In the genomic region with DNA sequence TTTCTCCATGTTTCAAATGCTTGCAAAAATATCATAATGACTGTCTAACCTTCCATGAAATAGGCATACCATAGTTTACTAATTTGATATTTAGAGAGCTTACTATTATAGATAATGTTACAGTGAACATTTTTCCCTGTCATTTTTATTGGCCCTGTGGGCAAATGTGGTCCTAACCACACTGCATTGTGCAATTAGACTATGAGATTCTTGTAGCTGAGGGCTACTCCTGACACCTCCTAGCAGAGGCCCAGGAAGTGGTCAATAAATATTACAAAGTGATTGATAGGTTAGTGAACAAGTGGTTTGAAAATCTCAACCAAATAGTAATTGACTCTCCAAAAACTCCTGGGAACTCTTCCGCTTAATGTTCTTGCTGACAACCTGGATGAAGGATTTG, we compare ENCODE assay signal across 19 cellular contexts.
"Had no signal": no experiment of that assay in that cellular context is flagged by ENCODE, and none has a peak within 500 bp of the region (broad histone marks: within the 10 kb centered on the region; RNA-seq: fewer than 3 reads in every experiment).

No MANE protein-coding gene starts in this region.

- DNase-seq: activated B cell treated with CpG ODN at 0.5 μM for 24 hours; activated CD4-positive, alpha-beta T cell treated with anti-CD3 and anti-CD28 coated beads for 36 hours; activated CD4-positive, alpha-beta T cell treated with anti-CD3 and anti-CD28 coated beads, Interleukin-2, amount 50 U/mL, for 4 hours; activated CD8-positive, alpha-beta memory T cell treated with anti-CD3 and anti-CD28 coated beads for 24 hours; activated CD8-positive, alpha-beta memory T cell treated with anti-CD3 and anti-CD28 coated beads, Interleukin-2, amount 50 U/mL, for 4 hours; activated naive CD8-positive, alpha-beta T cell treated with anti-CD3 and anti-CD28 coated beads for 36 hours; activated T-cell treated with anti-CD3 and anti-CD28 coated beads, Interleukin-2, amount 50 U/mL, for 24 hours; amniotic stem cell; colonic mucosa; dorsolateral prefrontal cortex; effector memory CD8-positive, alpha-beta T cell; gastrocnemius medialis; hippocampal formation; left ventricle myocardium inferior; natural killer cell; spleen; stimulated activated CD4-positive, alpha-beta T cell treated with anti-CD3 and anti-CD28 coated beads, Interleukin-4, amount 100 ng/mL, for 4 hours; stimulated activated naive CD8-positive, alpha-beta T cell treated with anti-CD3 and anti-CD28 coated beads, Interleukin-15, Interleukin-2, amounts not matched to agents 100 U/mL and 50 U/mL, for 24 hours; upper lobe of right lung had no signal
